1 cellular context compared by ENCODE assay signal in genomic region chr22:36377022-36377631, GRCh38.
TF ChIP-seq lines count a peak whose summit lies in the region.

No MANE protein-coding gene starts in this region.

TF ChIP-seq in GM23338, 12 proteins besides CTCF, POLR2A, EP300 and RAD21 (continued from another document):
- TF ChIP-seq ZNF462 (CRISPR knock-in tag; IDR thresholded peaks at IDR 0.05) (no peak), ETS1 (IDR thresholded peaks at IDR 0.05) (no peak), JUNB (IDR thresholded peaks at IDR 0.05; ENCODE audit: unreplicated experiment) (no peak), POLR2AphosphoS5 (IDR thresholded peaks at IDR 0.05; ENCODE audit: low read depth) (no peak)
